ENCODE assay signal across 21 cellular contexts in genomic region chr1:98077691-98078090, GRCh38.
A peak's percentile ranks its signal among the peaks of the same experiment; 100 is the strongest.
DNase-seq lines count a peak whose midpoint lies in the region; ATAC-seq, FAIRE-seq and TF ChIP-seq lines count a peak whose summit lies in the region.
"Had no signal": no experiment of that assay in that cellular context is flagged by ENCODE, and none has a peak within 500 bp of the region (broad histone marks: within the 10 kb centered on the region; RNA-seq: fewer than 3 reads in every experiment).

No MANE protein-coding gene starts in this region.

- POLR2A ChIA-PET in SK-N-SH (lab: Yijun Ruan, JAX), result no interaction called here

- no peak overlapping the region for H3K9ac ChIP-seq in SK-N-SH

- H3K36me3 ChIP-seq in SK-N-SH (replicated peaks in 1 of 2; ENCODE audit: control insufficient read depth in 1 of 2, insufficient read depth in 2 of 2, low read length in 1 of 2), result peaks cover 0 to 3% of the 10 kb centered on the region in 2 experiments
- no peaks in the 10 kb centered on the region for H3K36me3 ChIP-seq in upper lobe of left lung
- H3K36me3 ChIP-seq in esophagus muscularis mucosa, result no peaks in the 10 kb centered on the region

- 79% methylated on average over 2 of the region's 2 CpGs for WGBS in SK-N-SH (ENCODE audit: low lambda C conversion rate)
- WGBS in upper lobe of left lung, 2 donors, result 90 to 93% methylated on average over 2 of the region's 2 CpGs
- WGBS in esophagus muscularis mucosa, result 82% methylated on average over 2 of the region's 2 CpGs

- peaks cover 7% of the 10 kb centered on the region for H3F3A ChIP-seq in SK-N-SH (replicated peaks; ENCODE audit: insufficient read depth)

- no peak for TF ChIP-seq POLR2A in upper lobe of left lung (IDR thresholded peaks at IDR 0.05)
- TF ChIP-seq POLR2A in esophagus muscularis mucosa (IDR thresholded peaks at IDR 0.05; ENCODE audit: low read depth), result no peak

- TF ChIP-seq EP300 in SK-N-SH (IDR thresholded peaks at IDR 0.05; ENCODE audit: borderline replicate concordance in 1 of 2, low read depth in 1 of 2, low read length in 1 of 2) (no peak), upper lobe of left lung (IDR thresholded peaks at IDR 0.05) (no peak), esophagus muscularis mucosa (IDR thresholded peaks at IDR 0.05) (no peak)

- H3K4me1 ChIP-seq in SK-N-SH (ENCODE audit: control insufficient read depth in 1 of 2, insufficient read depth in 2 of 2, low read depth in 1 of 2, low read length in 1 of 2), result peaks cover 0 to 7% of the 10 kb centered on the region in 2 experiments; a peak in 1 of 4 replicates
- H3K4me1 ChIP-seq in upper lobe of left lung, result no peaks in the 10 kb centered on the region
- no peaks in the 10 kb centered on the region for H3K4me1 ChIP-seq in esophagus muscularis mucosa

- no peaks in the 10 kb centered on the region for H4K20me1 ChIP-seq in SK-N-SH (ENCODE audit: insufficient read depth)

- FAIRE-seq in RCC 7860 (lab: Jason Lieb, UNC), result peak; percentile 31
- FAIRE-seq: GM12892, GM18507, HepG2 had no signal

- intact Hi-C loops in esophagus muscularis mucosa (cut with DNase I), result no loop called here

- TF ChIP-seq RAD21 in SK-N-SH (IDR thresholded peaks at IDR 0.05; ENCODE audit: low read length), result no peak

- H3K27me3 ChIP-seq in SK-N-SH (ENCODE audit: insufficient read depth), result no peaks in the 10 kb centered on the region
- H3K27me3 ChIP-seq in upper lobe of left lung, result no peaks in the 10 kb centered on the region
- H3K27me3 ChIP-seq in esophagus muscularis mucosa, result no peaks in the 10 kb centered on the region

- CTCF ChIA-PET in SK-N-SH (lab: Yijun Ruan, JAX), result interaction anchor here (1.0 kb wide), 1 partner anchor 12 kb away, joined by 3 read pairs; no protein-coding TSS in a partner anchor

- H3K4me3 ChIP-seq in SK-N-SH (ENCODE audit: low read depth in 2 of 2, low read length in 1 of 2) (no peak overlapping the region), upper lobe of left lung (no peak overlapping the region), esophagus muscularis mucosa (no peak overlapping the region)
- H3K4me3 ChIP-seq: SK-N-MC had no signal

- H3K4me2 ChIP-seq in SK-N-SH, result no peak overlapping the region

- DNase-seq in SK-N-SH (no peak), RCC 7860 (ENCODE audit: low spot score) (peak; percentile 80), glomerular visceral epithelial cell (ENCODE audit: extremely low spot score) (peak; percentile 60), upper lobe of left lung (no peak), D341Med (ENCODE audit: low spot score) (no peak), esophagus muscularis mucosa (ENCODE audit: extremely low spot score) (no peak)
- no peak for DNase-seq in activated CD4-positive, alpha-beta T cell treated with anti-CD3 and anti-CD28 coated beads, Interleukin-2, amount 50 U/mL, for 4 hours
- DNase-seq: CD4-positive, CD25-positive, alpha-beta regulatory T cell; COR-L47; KG1; NCI-H1105; NCI-H510A treated with DMSO at 0.1 percent for 48 hours; NCI-H774; SHP77; T-cell had no signal

- no peak for ATAC-seq in SK-N-SH treated with all-trans-retinoic acid at 6 μM for 48 hours
- no peak for ATAC-seq in upper lobe of left lung (ENCODE audit: low FRiP score in 2 of 2)
- ATAC-seq: HepG2, T-cell had no signal

- H3K79me2 ChIP-seq in SK-N-SH (ENCODE audit: insufficient read depth), result no peaks in the 10 kb centered on the region

- H3K27ac ChIP-seq in SK-N-SH (ENCODE audit: low read depth in 2 of 2, low read length in 1 of 2) (no peak overlapping the region), upper lobe of left lung (no peak overlapping the region), esophagus muscularis mucosa (replicated peaks in 1 of 4) (no peak overlapping the region)
- H3K27ac ChIP-seq: 22Rv1, SK-N-MC had no signal

- H3K9me3 ChIP-seq in SK-N-SH (no peaks in the 10 kb centered on the region), upper lobe of left lung (no peaks in the 10 kb centered on the region), esophagus muscularis mucosa (no peaks in the 10 kb centered on the region)

- TF ChIP-seq CTCF in SK-N-SH (IDR thresholded peaks at IDR 0.05), result no peak
- no peak for TF ChIP-seq CTCF in upper lobe of left lung (IDR thresholded peaks at IDR 0.05)
- TF ChIP-seq CTCF in esophagus muscularis mucosa (IDR thresholded peaks at IDR 0.05), result no peak

- H3K9me2 ChIP-seq in SK-N-SH, result no peaks in the 10 kb centered on the region

- no peak overlapping the region for H2AFZ ChIP-seq in SK-N-SH (ENCODE audit: low read depth)

TF ChIP-seq in SK-N-SH, 30 proteins besides CTCF, POLR2A, EP300 and RAD21:
- TF ChIP-seq MEF2A (IDR thresholded peaks at IDR 0.05; ENCODE audit: borderline replicate concordance, low read depth), result no peak
- TF ChIP-seq FOSL2 (IDR thresholded peaks at IDR 0.05; ENCODE audit: borderline replicate concordance, low read depth), result peak; percentile 33; the same call in 1 of the 2 replicates
- no peak for TF ChIP-seq RFX5 (IDR thresholded peaks at IDR 0.05; ENCODE audit: low read length)
- TF ChIP-seq TEAD4 (IDR thresholded peaks at IDR 0.05; ENCODE audit: borderline replicate concordance, insufficient read depth), result no peak
- TF ChIP-seq JUND (IDR thresholded peaks at IDR 0.05), result peak; percentile 39; the same call in 1 of the 2 replicates
- TF ChIP-seq EZH2phosphoT487 (IDR thresholded peaks at IDR 0.05; ENCODE audit: borderline replicate concordance, low read depth), result no peak
- no peak for TF ChIP-seq SIN3A (IDR thresholded peaks at IDR 0.05; ENCODE audit: borderline replicate concordance, low read depth, low read length)
- TF ChIP-seq TAF1 (IDR thresholded peaks at IDR 0.05; ENCODE audit: borderline replicate concordance, low read depth, low read length), result no peak
- TF ChIP-seq, protein P1, sequence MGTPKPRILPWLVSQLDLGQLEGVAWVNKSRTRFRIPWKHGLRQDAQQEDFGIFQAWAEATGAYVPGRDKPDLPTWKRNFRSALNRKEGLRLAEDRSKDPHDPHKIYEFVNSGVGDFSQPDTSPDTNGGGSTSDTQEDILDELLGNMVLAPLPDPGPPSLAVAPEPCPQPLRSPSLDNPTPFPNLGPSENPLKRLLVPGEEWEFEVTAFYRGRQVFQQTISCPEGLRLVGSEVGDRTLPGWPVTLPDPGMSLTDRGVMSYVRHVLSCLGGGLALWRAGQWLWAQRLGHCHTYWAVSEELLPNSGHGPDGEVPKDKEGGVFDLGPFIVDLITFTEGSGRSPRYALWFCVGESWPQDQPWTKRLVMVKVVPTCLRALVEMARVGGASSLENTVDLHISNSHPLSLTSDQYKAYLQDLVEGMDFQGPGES (IDR thresholded peaks at IDR 0.05; ENCODE audit: low read depth, low read length), result no peak
- peak; percentile 38; the same call in 1 of the 2 replicates for TF ChIP-seq TCF12 (IDR thresholded peaks at IDR 0.05)
- TF ChIP-seq CHD2 (IDR thresholded peaks at IDR 0.05; ENCODE audit: low read length, partially characterized antibody), result no peak
- TF ChIP-seq GATA2 (CRISPR knock-in tag; IDR thresholded peaks at IDR 0.05), result no peak
- TF ChIP-seq SMC3 (IDR thresholded peaks at IDR 0.05; ENCODE audit: low read depth, low read length), result no peak
- TF ChIP-seq GABPA (IDR thresholded peaks at IDR 0.05; ENCODE audit: low read depth), result no peak

TF ChIP-seq in SK-N-SH treated with all-trans-retinoic acid at 6 μM for 48 hours, 23 proteins besides CTCF, POLR2A, EP300 and RAD21 (continues in another document):
- no peak for TF ChIP-seq TCF4 (CRISPR knock-in tag; IDR thresholded peaks at IDR 0.05; ENCODE audit: borderline replicate concordance)
- TF ChIP-seq, protein P2, sequence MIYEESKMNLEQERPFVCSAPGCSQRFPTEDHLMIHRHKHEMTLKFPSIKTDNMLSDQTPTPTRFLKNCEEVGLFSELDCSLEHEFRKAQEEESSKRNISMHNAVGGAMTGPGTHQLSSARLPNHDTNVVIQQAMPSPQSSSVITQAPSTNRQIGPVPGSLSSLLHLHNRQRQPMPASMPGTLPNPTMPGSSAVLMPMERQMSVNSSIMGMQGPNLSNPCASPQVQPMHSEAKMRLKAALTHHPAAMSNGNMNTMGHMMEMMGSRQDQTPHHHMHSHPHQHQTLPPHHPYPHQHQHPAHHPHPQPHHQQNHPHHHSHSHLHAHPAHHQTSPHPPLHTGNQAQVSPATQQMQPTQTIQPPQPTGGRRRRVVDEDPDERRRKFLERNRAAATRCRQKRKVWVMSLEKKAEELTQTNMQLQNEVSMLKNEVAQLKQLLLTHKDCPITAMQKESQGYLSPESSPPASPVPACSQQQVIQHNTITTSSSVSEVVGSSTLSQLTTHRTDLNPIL (CRISPR knock-in tag; IDR thresholded peaks at IDR 0.05; ENCODE audit: low read depth), result no peak
- no peak for TF ChIP-seq RARB (CRISPR knock-in tag; IDR thresholded peaks at IDR 0.05)
- TF ChIP-seq PATZ1 (CRISPR knock-in tag; IDR thresholded peaks at IDR 0.05; ENCODE audit: borderline replicate concordance), result no peak
- TF ChIP-seq, protein P3, sequence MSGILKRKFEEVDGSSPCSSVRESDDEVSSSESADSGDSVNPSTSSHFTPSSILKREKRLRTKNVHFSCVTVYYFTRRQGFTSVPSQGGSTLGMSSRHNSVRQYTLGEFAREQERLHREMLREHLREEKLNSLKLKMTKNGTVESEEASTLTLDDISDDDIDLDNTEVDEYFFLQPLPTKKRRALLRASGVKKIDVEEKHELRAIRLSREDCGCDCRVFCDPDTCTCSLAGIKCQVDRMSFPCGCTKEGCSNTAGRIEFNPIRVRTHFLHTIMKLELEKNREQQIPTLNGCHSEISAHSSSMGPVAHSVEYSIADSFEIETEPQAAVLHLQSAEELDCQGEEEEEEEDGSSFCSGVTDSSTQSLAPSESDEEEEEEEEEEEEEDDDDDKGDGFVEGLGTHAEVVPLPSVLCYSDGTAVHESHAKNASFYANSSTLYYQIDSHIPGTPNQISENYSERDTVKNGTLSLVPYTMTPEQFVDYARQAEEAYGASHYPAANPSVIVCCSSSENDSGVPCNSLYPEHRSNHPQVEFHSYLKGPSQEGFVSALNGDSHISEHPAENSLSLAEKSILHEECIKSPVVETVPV (CRISPR knock-in tag; IDR thresholded peaks at IDR 0.05), result no peak
- TF ChIP-seq ZC3H10 (CRISPR knock-in tag; IDR thresholded peaks at IDR 0.05), result no peak
- no peak for TF ChIP-seq ZNF8 (CRISPR knock-in tag; IDR thresholded peaks at IDR 0.05)
- no peak for TF ChIP-seq CSDC2 (CRISPR knock-in tag; IDR thresholded peaks at IDR 0.05)
- no peak for TF ChIP-seq ZFP3 (CRISPR knock-in tag; IDR thresholded peaks at IDR 0.05)

Comparison
In these comparisons a context has a peak if more than half of its experiments do, and no peak if none do; other contexts are left out.
1. DNase-seq: peak in RCC 7860 (single experiment) and glomerular visceral epithelial cell (single experiment); none in SK-N-SH (single experiment), upper lobe of left lung (0 of 2), D341Med (single experiment), esophagus muscularis mucosa (single experiment) and activated CD4-positive, alpha-beta T cell treated with anti-CD3 and anti-CD28 coated beads, Interleukin-2, amount 50 U/mL, for 4 hours (0 of 2).